ENCODE assay signal across 1 cellular context in the genomic region with DNA sequence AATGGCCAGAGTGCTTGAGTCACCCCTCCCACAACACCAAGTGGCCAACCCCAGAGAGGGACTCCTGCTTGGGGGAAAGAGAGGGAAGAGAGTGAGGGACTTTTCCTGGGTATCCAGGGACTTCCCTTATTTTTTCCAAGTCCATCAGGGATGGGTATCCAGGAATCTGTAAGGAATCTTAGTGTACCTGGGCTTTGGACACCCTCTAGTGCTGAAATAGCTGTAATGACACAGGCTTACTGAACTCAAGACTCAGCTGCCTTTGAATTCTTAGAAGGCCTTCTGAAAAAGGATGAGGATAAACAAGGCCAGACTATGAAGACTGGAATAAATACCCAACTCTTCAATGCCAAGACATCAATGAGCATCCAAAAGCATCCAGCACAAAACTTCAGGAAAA.
TF ChIP-seq lines count a peak whose summit lies in the region.

No MANE protein-coding gene starts in this region.

TF ChIP-seq in SK-N-SH, 30 proteins besides CTCF, POLR2A, EP300 and RAD21 (continued from another document):
- TF ChIP-seq, protein P1, sequence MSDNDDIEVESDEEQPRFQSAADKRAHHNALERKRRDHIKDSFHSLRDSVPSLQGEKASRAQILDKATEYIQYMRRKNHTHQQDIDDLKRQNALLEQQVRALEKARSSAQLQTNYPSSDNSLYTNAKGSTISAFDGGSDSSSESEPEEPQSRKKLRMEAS (IDR thresholded peaks at IDR 0.05; ENCODE audit: low read depth): no peak
- TF ChIP-seq CHD2 (IDR thresholded peaks at IDR 0.05; ENCODE audit: low read length, partially characterized antibody) (no peak), NFIC (IDR thresholded peaks at IDR 0.05; ENCODE audit: borderline replicate concordance) (no peak)
